17 cellular contexts compared by ENCODE assay signal in the genomic region with DNA sequence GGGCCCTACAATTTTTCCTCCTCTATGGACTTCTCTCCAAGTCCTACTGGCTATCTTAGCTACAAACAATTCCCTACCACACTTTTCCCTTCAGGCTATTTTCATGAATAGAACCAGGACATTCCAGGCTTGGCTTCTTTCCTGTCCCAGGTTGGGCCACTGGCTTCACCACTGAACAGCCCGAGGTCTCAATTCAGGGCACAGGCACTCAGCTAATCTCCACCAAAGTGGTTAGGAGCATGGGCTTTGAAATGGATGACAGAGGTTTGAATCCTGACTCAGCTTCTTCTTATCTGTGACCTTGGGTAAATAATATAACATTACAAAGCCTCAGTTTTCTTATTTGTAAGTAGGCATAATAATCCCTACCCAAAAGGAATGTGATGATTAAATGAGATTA.
"Had no signal": no experiment of that assay in that cellular context is flagged by ENCODE, and none has a peak within 500 bp of the region (broad histone marks: within the 10 kb centered on the region; RNA-seq: fewer than 3 reads in every experiment).

No MANE protein-coding gene starts in this region.

- H3K27me3 ChIP-seq: neutrophil, testis, upper lobe of right lung had no signal

- H3K27ac ChIP-seq: neutrophil, skin epidermis, testis, upper lobe of right lung had no signal

- H3K36me3 ChIP-seq: neutrophil, upper lobe of right lung had no signal

- ATAC-seq: activated CD4-positive, CD25-positive, alpha-beta regulatory T cell treated with anti-CD3 and anti-CD28 coated beads, Interleukin-2, amount 50 U/mL, for 24 hours; activated naive CD8-positive, alpha-beta T cell treated with anti-CD3 and anti-CD28 coated beads, Interleukin-2, amount 50 U/mL, for 24 hours; naive thymus-derived CD4-positive, alpha-beta T cell; stimulated activated naive CD8-positive, alpha-beta T cell treated with anti-CD3 and anti-CD28 coated beads, Interleukin-15, amount 100 ng/mL, for 72 hours; upper lobe of right lung had no signal

- H3K4me3 ChIP-seq: lung, skin epidermis, testis, upper lobe of right lung had no signal

- DNase-seq: activated CD4-positive, alpha-beta T cell treated with anti-CD3 and anti-CD28 coated beads, Interleukin-2, amount 50 U/mL, for 48 hours; activated CD8-positive, alpha-beta memory T cell treated with anti-CD3 and anti-CD28 coated beads, Interleukin-2, amount 50 U/mL, for 4 hours; activated naive CD8-positive, alpha-beta T cell treated with anti-CD3 and anti-CD28 coated beads, Interleukin-2, amount 50 U/mL, for 24 hours; caudate nucleus; cortex of kidney; effector CD8-positive, alpha-beta T cell; hippocampal formation; naive thymus-derived CD4-positive, alpha-beta T cell; posterior cingulate gyrus; stimulated activated CD4-positive, alpha-beta T cell treated with anti-CD3 and anti-CD28 coated beads, Interleukin-4, amount 100 ng/mL, for 4 hours; stimulated activated naive CD8-positive, alpha-beta T cell treated with anti-CD3 and anti-CD28 coated beads, Interleukin-15, amount 100 ng/mL, for 72 hours; testis; upper lobe of right lung had no signal

- H3K9me3 ChIP-seq: neutrophil, testis, upper lobe of right lung had no signal

- H3K4me1 ChIP-seq: testis, upper lobe of right lung had no signal
